ENCODE assay signal across 7 cellular contexts in the genomic region with DNA sequence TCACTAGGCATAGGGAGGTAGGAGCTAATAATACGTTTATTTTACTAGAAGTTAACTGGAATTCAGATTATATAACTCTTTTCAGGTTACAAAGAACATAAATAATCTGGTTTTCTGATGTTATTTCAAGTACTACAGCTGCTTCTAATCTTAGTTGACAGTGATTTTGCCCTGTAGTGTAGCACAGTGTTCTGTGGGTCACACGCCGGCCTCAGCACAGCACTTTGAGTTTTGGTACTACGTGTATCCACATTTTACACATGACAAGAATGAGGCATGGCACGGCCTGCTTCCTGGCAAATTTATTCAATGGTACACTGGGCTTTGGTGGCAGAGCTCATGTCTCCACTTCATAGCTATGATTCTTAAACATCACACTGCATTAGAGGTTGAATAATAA. TPM values are rescaled to one million over a fixed set of nuclear protein-coding genes. Genes with fewer than 3 reads are reported as not detected.
DNase-seq lines count a peak whose midpoint lies in the region; FAIRE-seq and TF ChIP-seq lines count a peak whose summit lies in the region.

No MANE protein-coding gene starts in this region.

- H3K9ac ChIP-seq in astrocyte (ENCODE audit: low read length) (peak overlapping the region; percentile 86), keratinocyte (ENCODE audit: control insufficient read depth, extremely low read depth, insufficient read depth, low read length) (peak overlapping the region; percentile 88), stomach smooth muscle (ENCODE audit: low read length in 2 of 2) (peak overlapping the region; percentile 84 to 89)

- H3K27me3 Mint-ChIP-seq in HFFc6 (ENCODE audit: insufficient read depth) (no peaks in the 10 kb centered on the region; the same call in 1 of the 2 replicates), astrocyte (ENCODE audit: low read depth, unreplicated experiment) (peaks cover 4% of the 10 kb centered on the region)

- H3K27ac Mint-ChIP-seq in HFFc6 = peak overlapping the region; percentile 98
- peak overlapping the region; percentile 93 for H3K27ac Mint-ChIP-seq in astrocyte (ENCODE audit: unreplicated experiment)

- H2AFZ ChIP-seq in astrocyte (ENCODE audit: low read depth, low read length) = peak overlapping the region; percentile 88
- peak overlapping the region; percentile 93 for H2AFZ ChIP-seq in keratinocyte (ENCODE audit: control insufficient read depth, low read length)

- H3K9me1 ChIP-seq in keratinocyte (ENCODE audit: control insufficient read depth, extremely low read depth, insufficient read depth, low read length) = no peaks in the 10 kb centered on the region

- H3K27me3 ChIP-seq in astrocyte (ENCODE audit: insufficient read depth, low read length) (no peaks in the 10 kb centered on the region), keratinocyte (ENCODE audit: control insufficient read depth, extremely low read depth, insufficient read depth, low read length) (no peaks in the 10 kb centered on the region), stomach smooth muscle (ENCODE audit: control insufficient read depth in 1 of 2, insufficient read depth in 2 of 2, low read length in 2 of 2) (no peaks in the 10 kb centered on the region)

- dilution Hi-C loops in keratinocyte (cut with MboI; ENCODE audit: extremely low pct_ligation_motif_present, low sequenced_read_pairs) = no loop called here

- no peak for FAIRE-seq in astrocyte (lab: Jason Lieb, UNC)
- FAIRE-seq in keratinocyte (lab: Jason Lieb, UNC) = no peak

- peaks cover 19% of the 10 kb centered on the region for H3K4me1 Mint-ChIP-seq in HFFc6 (ENCODE audit: low read depth)
- peaks cover 16% of the 10 kb centered on the region for H3K4me1 Mint-ChIP-seq in astrocyte (ENCODE audit: low read depth, unreplicated experiment)

- H3K27ac ChIP-seq in astrocyte (ENCODE audit: low read depth, low read length) (no peak overlapping the region), keratinocyte (ENCODE audit: control insufficient read depth, insufficient read depth, low read length) (peak overlapping the region; percentile 82), stomach smooth muscle (ENCODE audit: low read length) (peak overlapping the region; percentile 90)

- H3K79me2 ChIP-seq in astrocyte (ENCODE audit: insufficient read depth, low read length) = no peaks in the 10 kb centered on the region
- H3K79me2 ChIP-seq in keratinocyte (ENCODE audit: control insufficient read depth, insufficient read depth, low read length) = no peaks in the 10 kb centered on the region

- H3K4me2 ChIP-seq in astrocyte (ENCODE audit: low read length) = peak overlapping the region; percentile 93
- peak overlapping the region; percentile 98 for H3K4me2 ChIP-seq in keratinocyte (ENCODE audit: control insufficient read depth, extremely low read depth, insufficient read depth, low read depth, low read length)

- no peak for DNase-seq in HFFc6
- DNase-seq in astrocyte (ENCODE audit: low read depth) = no peak
- DNase-seq in keratinocyte (ENCODE audit: low read depth, low spot score) = no peak
- DNase-seq in cerebellum (ENCODE audit: low spot score) = no peak
- no peak for DNase-seq in NCI-H2107 treated with DMSO at 0.1 percent for 48 hours (lab: John Stamatoyannopoulos, UW; ENCODE audit: unreplicated experiment)
- DNase-seq in NCI-H1694 treated with DMSO at 0.1 percent for 48 hours (lab: John Stamatoyannopoulos, UW) = no peak

- TF ChIP-seq CTCF in HFFc6 (IDR thresholded peaks at IDR 0.05) = no peak
- no peak for TF ChIP-seq CTCF in astrocyte (IDR thresholded peaks at IDR 0.05; ENCODE audit: insufficient read depth, low read depth, low read length)
- no peak for TF ChIP-seq CTCF in keratinocyte (optimal IDR thresholded peaks at IDR 0.05 in 1 of 3, IDR thresholded peaks at IDR 0.05 in 1 of 3, conservative IDR thresholded peaks at IDR 0.05 in 1 of 3; ENCODE audit: extremely low read depth in 1 of 3, insufficient read depth in 2 of 3, low read length in 3 of 3)

- H3K36me3 ChIP-seq in astrocyte (ENCODE audit: insufficient read depth, low read length) (no peaks in the 10 kb centered on the region), keratinocyte (ENCODE audit: control insufficient read depth in 2 of 2, extremely low read depth in 1 of 2, insufficient read depth in 2 of 2, low read length in 2 of 2) (peaks cover 4 to 6% of the 10 kb centered on the region in 2 experiments), stomach smooth muscle (ENCODE audit: control insufficient read depth in 2 of 2, insufficient read depth in 2 of 2, low read length in 2 of 2) (peaks cover 0 to 4% of the 10 kb centered on the region in 2 donors)

- peaks cover 13% of the 10 kb centered on the region for H3K36me3 Mint-ChIP-seq in HFFc6 (ENCODE audit: low read depth)
- peaks cover 20% of the 10 kb centered on the region for H3K36me3 Mint-ChIP-seq in astrocyte (ENCODE audit: low read depth, unreplicated experiment)

- H3K4me3 Mint-ChIP-seq in HFFc6 (peak overlapping the region; percentile 95), astrocyte (ENCODE audit: unreplicated experiment) (peak overlapping the region; percentile 87)

- no peaks in the 10 kb centered on the region for H3K9me3 ChIP-seq in astrocyte (ENCODE audit: insufficient read depth, low read depth, low read length)
- H3K9me3 ChIP-seq in keratinocyte (ENCODE audit: control insufficient read depth, low read depth, low read length) = no peaks in the 10 kb centered on the region
- H3K9me3 ChIP-seq in stomach smooth muscle (ENCODE audit: control insufficient read depth in 2 of 2, low read length in 2 of 2) = no peaks in the 10 kb centered on the region

- H3K4me3 ChIP-seq in astrocyte (ENCODE audit: insufficient read depth, low read depth, low read length) (peak overlapping the region; percentile 74), keratinocyte (ENCODE audit: control insufficient read depth in 2 of 3, extremely low read depth in 1 of 3, insufficient read depth in 2 of 3, low read depth in 1 of 3, low read length in 3 of 3) (peak overlapping the region; percentile 66 to 93 (median 85)), stomach smooth muscle (ENCODE audit: low read length in 2 of 2) (peak overlapping the region; percentile 91 to 96)

- H3K4me1 ChIP-seq in astrocyte (ENCODE audit: insufficient read depth, low read length) (peaks cover 5% of the 10 kb centered on the region), keratinocyte (ENCODE audit: control insufficient read depth, extremely low read depth, insufficient read depth, low read length) (peaks cover 9% of the 10 kb centered on the region), stomach smooth muscle (ENCODE audit: control insufficient read depth, insufficient read depth, low read length) (peaks cover 19% of the 10 kb centered on the region)

- H3K9me3 Mint-ChIP-seq in HFFc6 = no peaks in the 10 kb centered on the region
- no peaks in the 10 kb centered on the region for H3K9me3 Mint-ChIP-seq in astrocyte (ENCODE audit: unreplicated experiment)

- H4K20me1 ChIP-seq in astrocyte (ENCODE audit: insufficient read depth, low read length) (no peaks in the 10 kb centered on the region), keratinocyte (ENCODE audit: control insufficient read depth, extremely low read depth, insufficient read depth, low read length) (no peaks in the 10 kb centered on the region)

RNA-seq across cellular contexts. Expression of a gene that starts 1.1 kb away (rescaled TPM):
- total RNA-seq in HFFc6 (2021; fragmentation: NEBNext Ultra II Directional; extraction: Animal tissue kit (Norgen Biotek cat#: 25700)) = 10 to 100 TPM; 16.1 to 21.7 (median 18.3) TPM
- total RNA-seq in astrocyte = 5.7 and 7.7 TPM in 2 replicates
- polyA plus RNA-seq in keratinocyte = 13.8 to 18.6 TPM (median 18.4 TPM) in 3 replicates
- polyA plus RNA-seq in keratinocyte (2011; ENCODE audit: low read depth) = 1.8 TPM
- polyA plus RNA-seq in keratinocyte (2011; cell fraction: cytosol; rRNA removed) = 4.8 and 5.8 TPM in 2 replicates
- polyA plus RNA-seq in keratinocyte (2011; cell fraction: nucleus; rRNA removed) = 22.5 and 22.9 TPM in 2 replicates
- polyA plus RNA-seq in keratinocyte (2012; ENCODE audit: low replicate concordance) = 3.0 and 11.8 TPM in 2 replicates
- polyA minus RNA-seq in keratinocyte = 16.8 to 21.1 TPM (median 19.5 TPM) in 3 replicates
- 13.0 TPM for polyA minus RNA-seq in keratinocyte (2011; cell fraction: cytosol; rRNA and poly(A)+ RNA removed)
- polyA minus RNA-seq in keratinocyte (2011; cell fraction: nucleus; rRNA and poly(A)+ RNA removed) = 19.5 and 31.3 TPM in 2 replicates
- 1.5 TPM for total RNA-seq in cerebellum
